12 cellular contexts compared by ENCODE assay signal in the genomic region with DNA sequence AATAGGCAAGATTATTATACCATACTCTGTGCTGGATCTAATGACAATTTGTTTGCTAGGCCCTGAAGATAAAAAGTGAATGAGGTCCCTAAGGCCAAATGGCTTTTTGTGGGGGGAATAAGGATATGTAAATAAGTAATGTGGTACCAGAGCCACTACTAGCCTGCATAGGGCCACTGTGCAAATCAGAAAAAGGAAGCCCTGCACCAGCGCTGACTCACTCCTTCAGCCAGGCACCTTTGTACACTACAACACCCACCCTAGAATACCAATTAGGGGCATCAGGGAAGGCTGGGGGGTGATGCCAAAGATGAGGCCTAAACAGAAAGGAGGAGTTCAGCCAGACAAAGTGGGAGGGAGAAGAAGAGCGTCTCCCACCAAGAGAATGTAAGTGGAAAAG.
DNase-seq lines count a peak whose midpoint lies in the region; ATAC-seq and TF ChIP-seq lines count a peak whose summit lies in the region.
"Had no signal": no experiment of that assay in that cellular context is flagged by ENCODE, and none has a peak within 500 bp of the region (broad histone marks: within the 10 kb centered on the region; RNA-seq: fewer than 3 reads in every experiment).

No MANE protein-coding gene starts in this region.

- H3K27ac ChIP-seq in hepatocyte (peak overlapping the region; percentile 80), endodermal cell (ENCODE audit: low read depth, low read length) (no peak overlapping the region)
- H3K27ac ChIP-seq: psoas muscle had no signal

- no peak for TF ChIP-seq CTCF in Calu3 (IDR thresholded peaks at IDR 0.05; ENCODE audit: unreplicated experiment)
- TF ChIP-seq CTCF in hepatocyte (IDR thresholded peaks at IDR 0.05; ENCODE audit: poor library complexity), result no peak
- no peak for TF ChIP-seq CTCF in endodermal cell (conservative IDR thresholded peaks at IDR 0.05)

- H4K20me1 ChIP-seq in hepatocyte (ENCODE audit: insufficient read depth, poor library complexity, severe bottlenecking), result no peaks in the 10 kb centered on the region

- peak overlapping the region; percentile 34 for H3K27ac Mint-ChIP-seq in Calu3 (ENCODE audit: unreplicated experiment)
- no peak overlapping the region for H3K27ac Mint-ChIP-seq in endodermal cell

- no peak overlapping the region for H2AFZ ChIP-seq in hepatocyte

- peaks cover 3% of the 10 kb centered on the region for H3K9me3 Mint-ChIP-seq in Calu3 (ENCODE audit: low read depth, unreplicated experiment)
- no peaks in the 10 kb centered on the region for H3K9me3 Mint-ChIP-seq in endodermal cell

- H3K4me1 ChIP-seq in hepatocyte (ENCODE audit: insufficient read depth) (peaks cover 55% of the 10 kb centered on the region), endodermal cell (ENCODE audit: control insufficient read depth, insufficient read depth, low read length) (peaks cover 5% of the 10 kb centered on the region)

- DNase-seq in Calu3 (no peak), hepatocyte (ENCODE audit: low spot score) (no peak), NCI-H526 treated with DMSO at 0.1 percent for 48 hours (lab: John Stamatoyannopoulos, UW) (no peak), endodermal cell (no peak), DMS153 (lab: John Stamatoyannopoulos, UW) (no peak), Kasumi-1 (lab: John Stamatoyannopoulos, UW) (no peak)
- DNase-seq: erythroblast, kidney, NCI-H1694, psoas muscle had no signal

- no peak overlapping the region for H3K4me3 Mint-ChIP-seq in Calu3 (ENCODE audit: low read depth, unreplicated experiment)
- no peak overlapping the region for H3K4me3 Mint-ChIP-seq in endodermal cell

- H3K36me3 ChIP-seq in hepatocyte (replicated peaks; ENCODE audit: insufficient read depth, low read depth), result no peaks in the 10 kb centered on the region
- peaks cover 5% of the 10 kb centered on the region for H3K36me3 ChIP-seq in endodermal cell (ENCODE audit: control insufficient read depth, insufficient read depth, low read length)

- H3K9me3 ChIP-seq in hepatocyte (ENCODE audit: low read depth), result no peaks in the 10 kb centered on the region
- H3K9me3 ChIP-seq in endodermal cell (ENCODE audit: control insufficient read depth, low read length), result no peaks in the 10 kb centered on the region
- H3K9me3 ChIP-seq: psoas muscle had no signal

- no peaks in the 10 kb centered on the region for H3K9me2 ChIP-seq in hepatocyte (replicated peaks; ENCODE audit: insufficient read depth)

- no peak overlapping the region for H3K4me2 ChIP-seq in hepatocyte

- H3K27me3 Mint-ChIP-seq in Calu3 (ENCODE audit: unreplicated experiment) (no peaks in the 10 kb centered on the region), endodermal cell (ENCODE audit: insufficient read depth) (no peaks in the 10 kb centered on the region)

- peaks cover 62% of the 10 kb centered on the region for H3K4me1 Mint-ChIP-seq in Calu3 (ENCODE audit: low read depth, unreplicated experiment)
- peaks cover 35% of the 10 kb centered on the region for H3K4me1 Mint-ChIP-seq in endodermal cell

- WGBS in hepatocyte (ENCODE audit: low lambda C conversion rate, missing lambda C conversion rate), result 100% methylated on average over 2 of the region's 2 CpGs
- WGBS in endodermal cell (ENCODE audit: insufficient coverage in 1 of 2, insufficient read length in 1 of 2), 2 experiments, result 90 to 99% methylated on average over 1 to 2 of the region's 2 CpGs

- BruUV-seq in Calu3 (replicated peaks; lab: Mats Ljungman, UMichigan), result no TSS peak

- H3K4me3 ChIP-seq in hepatocyte (no peak overlapping the region), endodermal cell (ENCODE audit: low read length) (no peak overlapping the region)
- H3K4me3 ChIP-seq: psoas muscle had no signal

- CTCF ChIA-PET in Calu3 (lab: Charles Lee), result no interaction called here

- peaks cover 91% of the 10 kb centered on the region for H3K79me2 ChIP-seq in hepatocyte

- H3K36me3 Mint-ChIP-seq in Calu3 (ENCODE audit: insufficient read depth, unreplicated experiment) (peaks cover 7% of the 10 kb centered on the region), endodermal cell (ENCODE audit: low read depth) (peaks cover 9% of the 10 kb centered on the region)

- no peaks in the 10 kb centered on the region for H3K27me3 ChIP-seq in hepatocyte
- no peaks in the 10 kb centered on the region for H3K27me3 ChIP-seq in endodermal cell (ENCODE audit: control insufficient read depth, insufficient read depth, low read length, poor library complexity, severe bottlenecking)

- intact Hi-C loops in Calu3 (cut with micrococcal nuclease; ENCODE audit: unreplicated experiment), result loop anchor here (5.0 kb wide), 1 partner anchor 33 kb away; no protein-coding TSS in a partner anchor

- peak; percentile 34 for ATAC-seq in GM19035 (IDR thresholded peaks at IDR 0.05; ENCODE audit: unreplicated experiment)
- ATAC-seq in HG03460 (IDR thresholded peaks at IDR 0.05; ENCODE audit: unreplicated experiment), result peak; percentile 43
- ATAC-seq: psoas muscle had no signal

- no peak overlapping the region for H3K9ac ChIP-seq in endodermal cell (ENCODE audit: extremely low read depth, low read length, poor library complexity, severe bottlenecking)
